23 cellular contexts compared by ENCODE assay signal in genomic region chrX:23003121-23003520, GRCh38. TPM values are rescaled to one million over a fixed set of nuclear protein-coding genes. Genes with fewer than 3 reads are reported as not detected.
DNase-seq lines count a peak whose midpoint lies in the region; ATAC-seq and TF ChIP-seq lines count a peak whose summit lies in the region.
"Had no signal": no experiment of that assay in that cellular context is flagged by ENCODE, and none has a peak within 500 bp of the region (broad histone marks: within the 10 kb centered on the region; RNA-seq: fewer than 3 reads in every experiment).

No MANE protein-coding gene starts in this region.

- no peak for TF ChIP-seq CTCF in BJ (IDR thresholded peaks at IDR 0.05; ENCODE audit: insufficient read depth, low read depth, low read length)
- no peak for TF ChIP-seq CTCF in fibroblast of lung (conservative IDR thresholded peaks at IDR 0.05 in 1 of 2, IDR thresholded peaks at IDR 0.05 in 1 of 2; ENCODE audit: low read depth in 1 of 2, low read length in 2 of 2)
- no peak for TF ChIP-seq CTCF in osteoblast (IDR thresholded peaks at IDR 0.05; ENCODE audit: extremely low read depth, low read depth, low read length)

- 48% methylated on average over 2 of the region's 2 CpGs for WGBS in right cardiac atrium

- POLR2A ChIA-PET in BJ (lab: Charles Lee) = no interaction called here

- intact Hi-C loops in right cardiac atrium (cut with DNase I) = no loop called here

- DNase-seq in BJ (ENCODE audit: low read depth) = peak; percentile 9
- peak; percentile 56 for DNase-seq in RKO (ENCODE audit: low spot score)
- peak; percentile 47 to 56 for DNase-seq in fibroblast of lung (ENCODE audit: low read depth in 2 of 2)
- DNase-seq in osteoblast (ENCODE audit: insufficient read length, low spot score, missing footprints) = peak; percentile 49
- no peak for DNase-seq in NCI-H526 (lab: John Stamatoyannopoulos, UW)
- DNase-seq in right cardiac atrium = no peak
- no peak for DNase-seq in NCI-H1694 (lab: John Stamatoyannopoulos, UW)
- DNase-seq: activated CD4-positive, alpha-beta T cell treated with anti-CD3 and anti-CD28 coated beads, Interleukin-2, amount 50 U/mL, for 48 hours; activated naive CD8-positive, alpha-beta T cell treated with anti-CD3 and anti-CD28 coated beads, Interleukin-2, amount 10 ng/mL, durations not matched to agents 7 days and 5 days; activated T-cell treated with anti-CD3 and anti-CD28 coated beads, Interleukin-2, amount 50 U/mL, for 48 hours; C1 segment of cervical spinal cord; cerebellar nuclear complex; DMS153; head of caudate nucleus; kidney; NCI-H2081 treated with DMSO at 0.1 percent for 48 hours; NCI-H69; stimulated activated CD4-positive, alpha-beta T cell treated with anti-CD3 and anti-CD28 coated beads, Interleukin-4, amount 100 ng/mL, for 24 hours; stimulated activated CD8-positive, alpha-beta memory T cell treated with anti-CD3 and anti-CD28 coated beads, Interleukin-4, amount 100 ng/mL, for 48 hours had no signal

- H3K36me3 ChIP-seq in BJ (ENCODE audit: control insufficient read depth, insufficient read depth, low read length) = no peaks in the 10 kb centered on the region
- no peaks in the 10 kb centered on the region for H3K36me3 ChIP-seq in fibroblast of lung (ENCODE audit: control insufficient read depth, insufficient read depth, low read length)
- no peaks in the 10 kb centered on the region for H3K36me3 ChIP-seq in osteoblast (ENCODE audit: insufficient read depth, low read length)
- H3K36me3 ChIP-seq: neutrophil, suprapubic skin had no signal

- no peak overlapping the region for H3K4me3 ChIP-seq in BJ (ENCODE audit: low read depth, low read length)
- H3K4me3 ChIP-seq in fibroblast of lung (replicated peaks in 1 of 4; ENCODE audit: control extremely low read depth in 1 of 4, insufficient read depth in 1 of 4, low read depth in 3 of 4, low read length in 4 of 4) = no peak overlapping the region
- H3K4me3 ChIP-seq in osteoblast (ENCODE audit: insufficient read depth, low read length) = no peak overlapping the region
- no peak overlapping the region for H3K4me3 ChIP-seq in right cardiac atrium (ENCODE audit: low read length)
- H3K4me3 ChIP-seq: suprapubic skin had no signal

- no peaks in the 10 kb centered on the region for H3K4me1 ChIP-seq in fibroblast of lung (ENCODE audit: control insufficient read depth, extremely low read depth, insufficient read depth, low read length)
- no peaks in the 10 kb centered on the region for H3K4me1 ChIP-seq in osteoblast (ENCODE audit: insufficient read depth, low read length)
- H3K4me1 ChIP-seq in right cardiac atrium (ENCODE audit: control insufficient read depth, insufficient read depth, low read length) = no peaks in the 10 kb centered on the region
- H3K4me1 ChIP-seq: suprapubic skin had no signal

- no peaks in the 10 kb centered on the region for H4K20me1 ChIP-seq in fibroblast of lung (ENCODE audit: control insufficient read depth, extremely low read depth, insufficient read depth, low read length)
- H4K20me1 ChIP-seq in osteoblast (ENCODE audit: insufficient read depth, low read length) = no peaks in the 10 kb centered on the region

- H2AFZ ChIP-seq in fibroblast of lung (ENCODE audit: low read length) = no peak overlapping the region
- no peak overlapping the region for H2AFZ ChIP-seq in osteoblast (ENCODE audit: low read length)

- H3K27ac ChIP-seq in fibroblast of lung (ENCODE audit: insufficient read depth, low read length) (no peak overlapping the region), osteoblast (ENCODE audit: low read depth, low read length) (no peak overlapping the region), right cardiac atrium (ENCODE audit: low read length) (no peak overlapping the region)
- H3K27ac ChIP-seq: neutrophil, suprapubic skin had no signal

- H3K9me3 ChIP-seq in fibroblast of lung (ENCODE audit: control insufficient read depth, insufficient read depth, low read depth, low read length) (no peaks in the 10 kb centered on the region), osteoblast (ENCODE audit: low read depth, low read length) (no peaks in the 10 kb centered on the region), right cardiac atrium (ENCODE audit: control insufficient read depth, low read length) (no peaks in the 10 kb centered on the region)
- H3K9me3 ChIP-seq: neutrophil, suprapubic skin had no signal

- H3K27me3 ChIP-seq in BJ (ENCODE audit: control insufficient read depth, insufficient read depth, low read length) = no peaks in the 10 kb centered on the region
- no peaks in the 10 kb centered on the region for H3K27me3 ChIP-seq in fibroblast of lung (ENCODE audit: control insufficient read depth, insufficient read depth, low read length)
- H3K27me3 ChIP-seq in osteoblast (ENCODE audit: insufficient read depth, low read length) = no peaks in the 10 kb centered on the region
- no peaks in the 10 kb centered on the region for H3K27me3 ChIP-seq in right cardiac atrium (ENCODE audit: control insufficient read depth, insufficient read depth)
- H3K27me3 ChIP-seq: neutrophil, suprapubic skin had no signal

- no peak overlapping the region for H3K9ac ChIP-seq in fibroblast of lung (ENCODE audit: insufficient read depth, low read length)

- no peaks in the 10 kb centered on the region for H3K79me2 ChIP-seq in fibroblast of lung (ENCODE audit: control insufficient read depth, insufficient read depth, low read length)
- H3K79me2 ChIP-seq in osteoblast (ENCODE audit: insufficient read depth, low read length) = no peaks in the 10 kb centered on the region

- CTCF ChIA-PET in BJ (lab: Yijun Ruan, JAX) = no interaction called here

- H3K4me2 ChIP-seq in fibroblast of lung (ENCODE audit: extremely low read depth, insufficient read depth, low read length) (no peak overlapping the region), osteoblast (ENCODE audit: insufficient read depth, low read length) (no peak overlapping the region)

- ATAC-seq in GM19455 (IDR thresholded peaks at IDR 0.05; ENCODE audit: unreplicated experiment) = no peak
- no peak for ATAC-seq in right cardiac atrium
- ATAC-seq: sciatic nerve had no signal

RNA-seq across cellular contexts. Expression of gene DDX53, which starts 3.4 kb away (rescaled TPM):
- not detected in 2 replicates for polyA plus RNA-seq in BJ (2011; rRNA removed)
- polyA minus RNA-seq in BJ (2011; rRNA and poly(A)+ RNA removed) = not detected in 2 replicates
- not detected in 2 replicates for total RNA-seq in fibroblast of lung
- polyA plus RNA-seq in fibroblast of lung = not detected in 2 replicates
- not detected in 2 replicates for polyA plus RNA-seq in fibroblast of lung (2012)
- not detected in 2 replicates for polyA minus RNA-seq in fibroblast of lung (ENCODE audit: low replicate concordance)
- not detected in 2 replicates for total RNA-seq in osteoblast
- not detected for total RNA-seq in right cardiac atrium
- not detected for polyA plus RNA-seq in right cardiac atrium
- total RNA-seq: activated naive CD8-positive, alpha-beta T cell treated with anti-CD3 and anti-CD28 coated beads, Interleukin-2, amount 10 ng/mL, durations not matched to agents 7 days and 5 days; kidney; sciatic nerve; suprapubic skin had no signal

Comparison
In these comparisons a context has a peak if more than half of its experiments do, and no peak if none do; other contexts are left out.
1. DNase-seq: peak in BJ (single experiment), RKO (single experiment), fibroblast of lung (2 of 2) and osteoblast (single experiment); none in NCI-H526 (0 of 2), right cardiac atrium (0 of 3) and NCI-H1694 (single experiment).